ENCODE assay signal across 8 cellular contexts in genomic region chr9:122464633-122465567, GRCh38. TPM values are rescaled to one million over a fixed set of nuclear protein-coding genes. Genes with fewer than 3 reads are reported as not detected.
DNase-seq lines count a peak whose midpoint lies in the region; ATAC-seq and TF ChIP-seq lines count a peak whose summit lies in the region.

No MANE protein-coding gene starts in this region.

- H3K4me3 Mint-ChIP-seq in activated CD4-positive, alpha-beta T cell treated with anti-CD3 and anti-CD28 coated beads, Interleukin-2, amount 10 ng/mL, durations not matched to agents 7 days and 5 days = peak overlapping the region; percentile 82

- no peaks in the 10 kb centered on the region for H3K36me3 ChIP-seq in lung (ENCODE audit: control insufficient read depth in 2 of 2, insufficient read depth in 2 of 2, low read length in 2 of 2)

- H3K36me3 Mint-ChIP-seq in activated CD4-positive, alpha-beta T cell treated with anti-CD3 and anti-CD28 coated beads, Interleukin-2, amount 10 ng/mL, durations not matched to agents 7 days and 5 days (ENCODE audit: low read depth) = peaks cover 6% of the 10 kb centered on the region

- ATAC-seq in GM18909 (IDR thresholded peaks at IDR 0.05; ENCODE audit: poor library complexity, unreplicated experiment) (peak; percentile 84), HG03439 (IDR thresholded peaks at IDR 0.05; ENCODE audit: unreplicated experiment) (peak; percentile 90), lung (ENCODE audit: insufficient read depth, low FRiP score) (peak; percentile 94)

- peaks cover 49% of the 10 kb centered on the region for H3K27me3 Mint-ChIP-seq in activated CD4-positive, alpha-beta T cell treated with anti-CD3 and anti-CD28 coated beads, Interleukin-2, amount 10 ng/mL, durations not matched to agents 7 days and 5 days

- H3K9me3 Mint-ChIP-seq in activated CD4-positive, alpha-beta T cell treated with anti-CD3 and anti-CD28 coated beads, Interleukin-2, amount 10 ng/mL, durations not matched to agents 7 days and 5 days = no peaks in the 10 kb centered on the region

- no peaks in the 10 kb centered on the region for H3K27me3 ChIP-seq in lung (ENCODE audit: control insufficient read depth, insufficient read depth)

- H3K27ac Mint-ChIP-seq in activated CD4-positive, alpha-beta T cell treated with anti-CD3 and anti-CD28 coated beads, Interleukin-2, amount 10 ng/mL, durations not matched to agents 7 days and 5 days = peak overlapping the region; percentile 94

- H3K4me3 ChIP-seq in lung = peak overlapping the region; percentile 4

- 14 to 17% methylated on average over 10 of the region's 10 CpGs for WGBS in lung, 2 donors

- POLR2A ChIA-PET in activated CD4-positive, alpha-beta T cell treated with anti-CD3 and anti-CD28 coated beads, Interleukin-2, amount 10 ng/mL, durations not matched to agents 7 days and 5 days (lab: Charles Lee) = no interaction called here

- DNase-seq in AML-193 (lab: John Stamatoyannopoulos, UW) (peak; percentile 76 to 83), NCI-H526 (lab: John Stamatoyannopoulos, UW) (peak; percentile 67 to 86), dermis microvascular lymphatic vessel endothelial cell (ENCODE audit: low read depth in 2 of 2) (peak; percentile 95 to 96), lung (ENCODE audit: low spot score) (peak; percentile 84)
- peak; percentile 80 for DNase-seq in activated CD4-positive, alpha-beta T cell treated with anti-CD3 and anti-CD28 coated beads, Interleukin-2, amount 10 ng/mL, durations not matched to agents 7 days and 5 days
- DNase-seq in stimulated activated CD4-positive, alpha-beta T cell treated with anti-CD3 and anti-CD28 coated beads, TNF-alpha, amount 100 ng/mL, for 4 hours (ENCODE audit: low read depth in 3 of 3) = peak in 2 of 3 experiments; percentile 37

- H3K9me3 ChIP-seq in lung (ENCODE audit: control insufficient read depth in 2 of 2, insufficient read depth in 1 of 2, low read length in 1 of 2) = no peaks in the 10 kb centered on the region

- no peaks in the 10 kb centered on the region for H3K4me1 ChIP-seq in lung (ENCODE audit: control insufficient read depth in 2 of 2, insufficient read depth in 2 of 2, low read length in 2 of 2)

- peak; percentile 75 for TF ChIP-seq CTCF in lung (IDR thresholded peaks at IDR 0.05; ENCODE audit: control extremely low read depth, extremely low read depth)

- no peak overlapping the region for H3K27ac ChIP-seq in lung (ENCODE audit: low read depth in 1 of 2, low read length in 1 of 2)

- peaks cover 22% of the 10 kb centered on the region for H3K4me1 Mint-ChIP-seq in activated CD4-positive, alpha-beta T cell treated with anti-CD3 and anti-CD28 coated beads, Interleukin-2, amount 10 ng/mL, durations not matched to agents 7 days and 5 days

- CTCF ChIA-PET in activated CD4-positive, alpha-beta T cell treated with anti-CD3 and anti-CD28 coated beads, Interleukin-2, amount 10 ng/mL, durations not matched to agents 7 days and 5 days (lab: Charles Lee) = interaction anchor here (1.2 to 1.8 kb wide), 4 partner anchors 10 to 346 kb away, joined by 3 to 6 read pairs (median 3); no protein-coding TSS in a partner anchor

RNA-seq across cellular contexts. Expression of gene OR1J1, which starts 12.8 kb away (rescaled TPM):
- not detected for total RNA-seq in activated CD4-positive, alpha-beta T cell treated with anti-CD3 and anti-CD28 coated beads, Interleukin-2, amount 10 ng/mL, durations not matched to agents 7 days and 5 days
- not detected in 2 replicates for total RNA-seq in dermis microvascular lymphatic vessel endothelial cell
- not detected for total RNA-seq in lung
- polyA plus RNA-seq in lung = not detected

RNA-seq across cellular contexts. Expression of gene OR1J2, which starts 45.7 kb away (rescaled TPM):
- not detected for total RNA-seq in activated CD4-positive, alpha-beta T cell treated with anti-CD3 and anti-CD28 coated beads, Interleukin-2, amount 10 ng/mL, durations not matched to agents 7 days and 5 days
- not detected in 2 replicates for total RNA-seq in dermis microvascular lymphatic vessel endothelial cell
- not detected for total RNA-seq in lung
- not detected for polyA plus RNA-seq in lung

RNA-seq across cellular contexts. Expression of gene OR1J4, which starts 54.0 kb away (rescaled TPM):
- total RNA-seq in activated CD4-positive, alpha-beta T cell treated with anti-CD3 and anti-CD28 coated beads, Interleukin-2, amount 10 ng/mL, durations not matched to agents 7 days and 5 days = not detected
- total RNA-seq in dermis microvascular lymphatic vessel endothelial cell (under 0.01 TPM in 1 of 2 replicates, not detected in the other), lung (not detected)
- polyA plus RNA-seq in lung = not detected

Comparison
In these comparisons a context has a peak if more than half of its experiments do, and no peak if none do; other contexts are left out.
1. DNase-seq: peak in every context shown above with its lines; median percentile 96 in dermis microvascular lymphatic vessel endothelial cell; 84 in lung; 80 in activated CD4-positive, alpha-beta T cell treated with anti-CD3 and anti-CD28 coated beads, Interleukin-2, amount 10 ng/mL, durations not matched to agents 7 days and 5 days; 80 in AML-193; 76 in NCI-H526; 37 in stimulated activated CD4-positive, alpha-beta T cell treated with anti-CD3 and anti-CD28 coated beads, TNF-alpha, amount 100 ng/mL, for 4 hours.